In genomic region chr17:40309031-40309937, GRCh38 we compare ENCODE assay signal across 8 cellular contexts. TPM values are rescaled to one million over a fixed set of nuclear protein-coding genes. Genes with fewer than 3 reads are reported as not detected.
DNase-seq lines count a peak whose midpoint lies in the region; ATAC-seq and TF ChIP-seq lines count a peak whose summit lies in the region.

Gene RARA (plus strand): TSS chr17:40309180. CDS start chr17:40331219, 22,039 bp downstream.

- H3K9me3 ChIP-seq in CD8-positive, alpha-beta T cell (ENCODE audit: low read length) = no peaks in the 10 kb centered on the region
- H3K9me3 ChIP-seq in HUES6 (ENCODE audit: control insufficient read depth, insufficient read depth, low read depth, low read length) = no peaks in the 10 kb centered on the region

- intact Hi-C loops in CD8-positive, alpha-beta T cell (cut with DNase I, micrococcal nuclease) = loop anchor here in 1 of 2 experiments (2.0 kb wide), 1 partner anchor 14 kb away; no protein-coding TSS in a partner anchor
- intact Hi-C loops in head of caudate nucleus (cut with DNase I) = loop anchor here (10.0 kb wide), 1 partner anchor 246 kb away; no protein-coding TSS in a partner anchor

- H3K27me3 ChIP-seq in CD8-positive, alpha-beta T cell (ENCODE audit: insufficient read depth, low read length) = no peaks in the 10 kb centered on the region
- no peaks in the 10 kb centered on the region for H3K27me3 ChIP-seq in HUES6 (ENCODE audit: control insufficient read depth, insufficient read depth, low read length)

- peak within 1 kb of the TSS; percentile 49 for H3K4me3 ChIP-seq in CD8-positive, alpha-beta T cell (ENCODE audit: low read depth, low read length)
- peak within 1 kb of the TSS; percentile 92 for H3K4me3 ChIP-seq in HUES6 (ENCODE audit: low read depth, low read length)

- CTCF ChIA-PET in CD8-positive, alpha-beta T cell (lab: Charles Lee) = interaction anchor here (1.2 to 34.6 kb wide), 8 partner anchors 6 to 225 kb away, joined by 3 to 1103 read pairs (median 16); partner anchors contain the start of gene GJD3

- DNase-seq in CD8-positive, alpha-beta T cell = peak in 3 of 7 experiments; percentile 45 to 55 (median 52)
- DNase-seq in activated T-cell treated with anti-CD3 and anti-CD28 coated beads, Interleukin-2, amount 50 U/mL, for 24 hours = peak; percentile 58
- DNase-seq in head of caudate nucleus = peak; percentile 60 to 93 (median 77)
- DNase-seq in omental fat pad (ENCODE audit: low spot score) = no peak
- no peak for DNase-seq in EL

- no peaks in the 10 kb centered on the region for H3K36me3 Mint-ChIP-seq in CD8-positive, alpha-beta T cell
- H3K36me3 Mint-ChIP-seq in activated T-cell treated with anti-CD3 and anti-CD28 coated beads, Interleukin-2, amount 50 U/mL, for 24 hours (ENCODE audit: low read depth) = peaks cover 15% of the 10 kb centered on the region

- H3K4me1 Mint-ChIP-seq in CD8-positive, alpha-beta T cell (ENCODE audit: low read depth) = peaks cover 15% of the 10 kb centered on the region
- H3K4me1 Mint-ChIP-seq in activated T-cell treated with anti-CD3 and anti-CD28 coated beads, Interleukin-2, amount 50 U/mL, for 24 hours (ENCODE audit: low read depth) = peaks cover 17% of the 10 kb centered on the region

- no peak within 1 kb of the TSS for H3K27ac ChIP-seq in CD8-positive, alpha-beta T cell (ENCODE audit: low read depth, low read length)
- no peak within 1 kb of the TSS for H3K27ac ChIP-seq in HUES6 (ENCODE audit: low read depth, low read length)

- no peak within 1 kb of the TSS for H3K4me3 Mint-ChIP-seq in CD8-positive, alpha-beta T cell
- no peak within 1 kb of the TSS for H3K4me3 Mint-ChIP-seq in activated T-cell treated with anti-CD3 and anti-CD28 coated beads, Interleukin-2, amount 50 U/mL, for 24 hours

- ATAC-seq in CD8-positive, alpha-beta T cell = peak; percentile 50
- ATAC-seq in omental fat pad (ENCODE audit: low FRiP score) (peak; percentile 28), HG02763 (IDR thresholded peaks at IDR 0.05; ENCODE audit: unreplicated experiment) (no peak), HG02610 (IDR thresholded peaks at IDR 0.05; ENCODE audit: unreplicated experiment) (no peak)

- no peaks in the 10 kb centered on the region for H3K36me3 ChIP-seq in CD8-positive, alpha-beta T cell (ENCODE audit: insufficient read depth, low read length)
- H3K36me3 ChIP-seq in HUES6 (ENCODE audit: control insufficient read depth, insufficient read depth, low read length) = 0 out of 2 replicates have a peak, but pooled peaks cover 2% of the 10 kb centered on the region

- H3K9me3 Mint-ChIP-seq in CD8-positive, alpha-beta T cell = no peaks in the 10 kb centered on the region
- no peaks in the 10 kb centered on the region for H3K9me3 Mint-ChIP-seq in activated T-cell treated with anti-CD3 and anti-CD28 coated beads, Interleukin-2, amount 50 U/mL, for 24 hours

- H3K27ac Mint-ChIP-seq in CD8-positive, alpha-beta T cell = peak within 1 kb of the TSS; percentile 60
- H3K27ac Mint-ChIP-seq in activated T-cell treated with anti-CD3 and anti-CD28 coated beads, Interleukin-2, amount 50 U/mL, for 24 hours = no peak within 1 kb of the TSS

- peak within 1 kb of the TSS; percentile 73 for H3K9ac ChIP-seq in HUES6 (ENCODE audit: low read length)

- POLR2A ChIA-PET in CD8-positive, alpha-beta T cell (lab: Charles Lee) = interaction anchor here (0.5 to 7.4 kb wide), 7 partner anchors 8 to 287 kb away, joined by 3 to 51 read pairs (median 4); no protein-coding TSS in a partner anchor

- no peaks in the 10 kb centered on the region for H3K27me3 Mint-ChIP-seq in CD8-positive, alpha-beta T cell (ENCODE audit: low read depth)
- no peaks in the 10 kb centered on the region for H3K27me3 Mint-ChIP-seq in activated T-cell treated with anti-CD3 and anti-CD28 coated beads, Interleukin-2, amount 50 U/mL, for 24 hours

- TF ChIP-seq CTCF in CD8-positive, alpha-beta T cell (IDR thresholded peaks at IDR 0.05) = no peak
- no peak for TF ChIP-seq CTCF in omental fat pad (IDR thresholded peaks at IDR 0.05)

- peaks cover 73% of the 10 kb centered on the region for H3K4me1 ChIP-seq in CD8-positive, alpha-beta T cell (ENCODE audit: insufficient read depth, low read length)
- H3K4me1 ChIP-seq in HUES6 (ENCODE audit: control insufficient read depth, insufficient read depth, low read length) = peaks cover 47% of the 10 kb centered on the region

RNA-seq across cellular contexts. Expression of gene RARA, which starts in this region (rescaled TPM):
- 100 to 1,000 TPM; 133 TPM for total RNA-seq in CD8-positive, alpha-beta T cell
- total RNA-seq in omental fat pad = 10 to 100 TPM; 26.7 to 61.5 (median 35.9) TPM

Comparison
In these comparisons a context has a peak if more than half of its experiments do, and no peak if none do; other contexts are left out.
1. ATAC-seq: peak in CD8-positive, alpha-beta T cell (single experiment) and omental fat pad (single experiment); none in HG02763 (single experiment) and HG02610 (single experiment).
2. DNase-seq: peak in activated T-cell treated with anti-CD3 and anti-CD28 coated beads, Interleukin-2, amount 50 U/mL, for 24 hours (single experiment) and head of caudate nucleus (42 of 42); none in omental fat pad (single experiment) and EL (single experiment).